Comparison of ENCODE assay signal across 4 cellular contexts in the genomic region with DNA sequence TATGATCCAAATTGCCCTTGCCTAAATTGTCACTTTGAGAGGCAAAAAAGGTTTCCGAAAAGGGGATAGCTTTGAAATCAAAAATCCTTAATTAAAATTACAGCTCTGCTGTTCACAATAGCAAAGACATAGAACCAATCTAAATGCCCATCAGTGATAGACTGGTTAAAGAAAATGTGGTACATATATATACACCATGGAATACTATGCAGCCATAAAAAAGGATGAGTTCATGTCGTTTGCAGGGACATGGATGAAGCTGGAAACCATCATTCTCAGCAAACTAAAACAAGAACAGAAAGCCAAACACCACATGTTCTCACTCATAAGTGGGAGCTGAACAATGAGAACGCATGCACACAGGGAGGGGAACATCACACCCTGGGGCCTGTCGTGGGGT. TPM values are rescaled to one million over a fixed set of nuclear protein-coding genes. Genes with fewer than 3 reads are reported as not detected.
"Had no signal": no experiment of that assay in that cellular context is flagged by ENCODE, and none has a peak within 500 bp of the region (broad histone marks: within the 10 kb centered on the region; RNA-seq: fewer than 3 reads in every experiment).

No MANE protein-coding gene starts in this region.

RNA-seq across cellular contexts. Expression of a gene that starts 1.9 kb away (rescaled TPM):
- total RNA-seq: activated naive CD8-positive, alpha-beta T cell treated with anti-CD3 and anti-CD28 coated beads, Interleukin-2, amount 10 ng/mL, durations not matched to agents 7 days and 5 days; body of pancreas; bronchial epithelial cell; cardiac septum had no signal
